In genomic region chr13:76994281-76994680, GRCh38 we compare ENCODE assay signal across 14 cellular contexts. TPM values are rescaled to one million over a fixed set of nuclear protein-coding genes. Genes with fewer than 3 reads are reported as not detected.
DNase-seq lines count a peak whose midpoint lies in the region; ATAC-seq and TF ChIP-seq lines count a peak whose summit lies in the region.
"Had no signal": no experiment of that assay in that cellular context is flagged by ENCODE, and none has a peak within 500 bp of the region (broad histone marks: within the 10 kb centered on the region; RNA-seq: fewer than 3 reads in every experiment).

No MANE protein-coding gene starts in this region.

- H3K9ac ChIP-seq in OCI-LY1 (ENCODE audit: low read length) = no peak overlapping the region

- H3K27ac ChIP-seq in OCI-LY1 (ENCODE audit: low read depth, low read length, poor library complexity, severe bottlenecking) = no peak overlapping the region
- H3K27ac ChIP-seq: colonic mucosa, suprapubic skin had no signal

- no peaks in the 10 kb centered on the region for H3K36me3 ChIP-seq in Caco-2 (ENCODE audit: control insufficient read depth, insufficient read depth, low read length)
- H3K36me3 ChIP-seq in OCI-LY1 (ENCODE audit: insufficient read depth, low read length) = peaks cover 35% of the 10 kb centered on the region
- H3K36me3 ChIP-seq: colonic mucosa had no signal

- DNase-seq in Caco-2 = no peak
- no peak for DNase-seq in effector memory CD8-positive, alpha-beta T cell
- DNase-seq in osteocyte (ENCODE audit: extremely low spot score, unreplicated experiment) = no peak
- no peak for DNase-seq in HPDE6-E6E7 (ENCODE audit: extremely low spot score)
- DNase-seq in NCI-H2029 (lab: John Stamatoyannopoulos, UW) = no peak
- DNase-seq: activated CD4-positive, CD25-positive, alpha-beta regulatory T cell treated with anti-CD3 and anti-CD28 coated beads, Interleukin-2, amount 50 U/mL, for 72 hours; activated gamma-delta T cell treated with Interleukin-2 at 50 U/mL for 16 hours; colonic mucosa; mucosa of descending colon had no signal

- peak overlapping the region; percentile 17 for H3K27ac Mint-ChIP-seq in Caco-2 (ENCODE audit: unreplicated experiment)
- no peak overlapping the region for H3K27ac Mint-ChIP-seq in effector memory CD8-positive, alpha-beta T cell
- no peak overlapping the region for H3K27ac Mint-ChIP-seq in osteocyte (ENCODE audit: unreplicated experiment)

- no peaks in the 10 kb centered on the region for H3K9me2 ChIP-seq in OCI-LY1 (ENCODE audit: low read depth, low read length)

- H3K4me3 Mint-ChIP-seq in Caco-2 (ENCODE audit: unreplicated experiment) (peak overlapping the region; percentile 11), osteocyte (ENCODE audit: unreplicated experiment) (peak overlapping the region; percentile 20)
- H3K4me3 Mint-ChIP-seq in effector memory CD8-positive, alpha-beta T cell = peak overlapping the region; percentile 18 to 24

- H3K4me3 ChIP-seq in Caco-2 (ENCODE audit: low read depth, low read length) = no peak overlapping the region
- H3K4me3 ChIP-seq in OCI-LY1 (ENCODE audit: low read depth, low read length, poor library complexity, severe bottlenecking) = no peak overlapping the region
- H3K4me3 ChIP-seq: colonic mucosa, mucosa of descending colon, right atrium auricular region, suprapubic skin had no signal

- POLR2A ChIA-PET in Caco-2 (lab: Charles Lee) = no interaction called here

- no peak for ATAC-seq in effector memory CD8-positive, alpha-beta T cell (replicated peaks)
- ATAC-seq in HG02571 (IDR thresholded peaks at IDR 0.05; ENCODE audit: unreplicated experiment) = no peak
- ATAC-seq: mucosa of descending colon had no signal

- H3K27me3 ChIP-seq in Caco-2 (replicated peaks; ENCODE audit: control insufficient read depth, insufficient read depth, low read length) = no peaks in the 10 kb centered on the region
- no peaks in the 10 kb centered on the region for H3K27me3 ChIP-seq in OCI-LY1 (ENCODE audit: insufficient read depth, low read length)
- H3K27me3 ChIP-seq: colonic mucosa, right atrium auricular region, suprapubic skin had no signal

- H3K36me3 Mint-ChIP-seq in Caco-2 (ENCODE audit: insufficient read depth, unreplicated experiment) (peaks cover 29% of the 10 kb centered on the region), osteocyte (ENCODE audit: unreplicated experiment) (peaks cover 30% of the 10 kb centered on the region)
- H3K36me3 Mint-ChIP-seq in effector memory CD8-positive, alpha-beta T cell (ENCODE audit: insufficient read depth) = peaks cover 34% of the 10 kb centered on the region

- H3K9me3 ChIP-seq in Caco-2 (no peaks in the 10 kb centered on the region), OCI-LY1 (ENCODE audit: low read length) (no peaks in the 10 kb centered on the region)
- H3K9me3 ChIP-seq: colonic mucosa, mucosa of descending colon, right atrium auricular region, suprapubic skin had no signal

- intact Hi-C loops in Caco-2 (cut with micrococcal nuclease; ENCODE audit: unreplicated experiment) = no loop called here

- H3K9me3 Mint-ChIP-seq in Caco-2 (ENCODE audit: unreplicated experiment) = no peaks in the 10 kb centered on the region
- H3K9me3 Mint-ChIP-seq in effector memory CD8-positive, alpha-beta T cell = no peaks in the 10 kb centered on the region
- H3K9me3 Mint-ChIP-seq in osteocyte (ENCODE audit: unreplicated experiment) = no peaks in the 10 kb centered on the region

- no peaks in the 10 kb centered on the region for H4K20me1 ChIP-seq in OCI-LY1 (ENCODE audit: insufficient read depth, low read length)

- peaks cover 10% of the 10 kb centered on the region for H3K4me1 ChIP-seq in Caco-2
- H3K4me1 ChIP-seq in OCI-LY1 (ENCODE audit: insufficient read depth, low read length, severe bottlenecking) = peaks cover 24% of the 10 kb centered on the region
- H3K4me1 ChIP-seq: colonic mucosa had no signal

- H3K4me1 Mint-ChIP-seq in Caco-2 (ENCODE audit: low read depth, unreplicated experiment) (peaks cover 19% of the 10 kb centered on the region), osteocyte (ENCODE audit: unreplicated experiment) (peaks cover 26% of the 10 kb centered on the region)
- peaks cover 21 to 24% of the 10 kb centered on the region in 2 donors for H3K4me1 Mint-ChIP-seq in effector memory CD8-positive, alpha-beta T cell (ENCODE audit: low read depth in 2 of 2)

- BruUV-seq in Caco-2 (replicated peaks; lab: Mats Ljungman, UMichigan) = no TSS peak

- no peaks in the 10 kb centered on the region for H3K79me2 ChIP-seq in OCI-LY1 (ENCODE audit: insufficient read depth, low read length)

- TF ChIP-seq CTCF in Caco-2 (IDR thresholded peaks at IDR 0.05; ENCODE audit: insufficient read depth in 1 of 2, low read depth in 1 of 2, low read length in 1 of 2, severe bottlenecking in 1 of 2, unreplicated experiment in 1 of 2) = no peak
- TF ChIP-seq CTCF in OCI-LY1 (IDR thresholded peaks at IDR 0.05; ENCODE audit: low read length) = no peak
- no peak for TF ChIP-seq CTCF in osteocyte (IDR thresholded peaks at IDR 0.05)

- H3K4me2 ChIP-seq in OCI-LY1 (ENCODE audit: low read length) = peak overlapping the region; percentile 90; the same call in 1 of the 2 replicates

- no peaks in the 10 kb centered on the region for H3F3A ChIP-seq in OCI-LY1 (ENCODE audit: insufficient read depth, low read length)

- H3K27me3 Mint-ChIP-seq in Caco-2 (ENCODE audit: insufficient read depth, unreplicated experiment) = no peaks in the 10 kb centered on the region
- peaks cover 2 to 3% of the 10 kb centered on the region in 2 donors for H3K27me3 Mint-ChIP-seq in effector memory CD8-positive, alpha-beta T cell
- no peaks in the 10 kb centered on the region for H3K27me3 Mint-ChIP-seq in osteocyte (ENCODE audit: unreplicated experiment)

- no peak overlapping the region for H2AFZ ChIP-seq in OCI-LY1 (ENCODE audit: low read length)

- CTCF ChIA-PET in Caco-2 (lab: Charles Lee) = no interaction called here

RNA-seq across cellular contexts. Expression of gene CLN5, which starts 2.4 kb away (rescaled TPM):
- 15.4 and 20.1 TPM in 2 replicates for total RNA-seq in Caco-2 (2022)
- total RNA-seq in osteocyte = 42.3 and 43.3 TPM in 2 replicates

RNA-seq across cellular contexts. Expression of gene FBXL3, which starts 32.7 kb away (rescaled TPM):
- 26.0 and 31.8 TPM in 2 replicates for total RNA-seq in Caco-2 (2022)
- 43.0 and 43.6 TPM in 2 replicates for total RNA-seq in osteocyte

RNA-seq across cellular contexts. Expression of gene ACOD1, which starts 46.0 kb away (rescaled TPM):
- total RNA-seq in Caco-2 (2022) (not detected in 2 replicates), osteocyte (not detected in 2 replicates)
- total RNA-seq: colonic mucosa, mucosa of descending colon, right atrium auricular region, SK-MEL-5, suprapubic skin had no signal
